Comparison of ENCODE assay signal across 21 cellular contexts in the genomic region with DNA sequence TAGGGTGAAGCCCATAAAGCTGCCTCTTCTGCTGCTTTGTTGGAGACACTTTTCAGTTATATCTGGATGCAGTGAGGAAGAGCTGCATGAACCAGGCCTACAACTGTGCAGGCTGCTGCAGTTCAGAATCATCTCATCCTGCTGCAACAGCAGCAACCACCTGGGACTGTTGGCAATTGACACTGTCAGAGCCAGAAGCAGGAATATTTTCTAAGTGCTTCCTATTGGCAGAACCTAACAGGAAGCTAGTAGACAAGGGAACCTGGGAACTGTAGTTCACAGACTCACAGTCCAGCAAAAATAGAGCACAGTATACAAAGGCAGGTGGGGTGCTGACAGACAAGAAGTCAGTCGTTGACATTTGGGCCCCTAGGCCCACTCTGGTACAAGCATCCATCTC.
DNase-seq lines count a peak whose midpoint lies in the region; ATAC-seq, FAIRE-seq and TF ChIP-seq lines count a peak whose summit lies in the region.
"Had no signal": no experiment of that assay in that cellular context is flagged by ENCODE, and none has a peak within 500 bp of the region (broad histone marks: within the 10 kb centered on the region; RNA-seq: fewer than 3 reads in every experiment).

No MANE protein-coding gene starts in this region.

- no peaks in the 10 kb centered on the region; a peak in 1 of 7 replicates for H3K27me3 ChIP-seq in H1 (replicated peaks in 1 of 4; ENCODE audit: control insufficient read depth in 3 of 4, extremely low read depth in 1 of 4, insufficient read depth in 3 of 4, low read length in 3 of 4)
- no peaks in the 10 kb centered on the region for H3K27me3 ChIP-seq in trophoblast cell (ENCODE audit: insufficient read depth, low read length)

- no peak overlapping the region for H2BK20ac ChIP-seq in H1 (ENCODE audit: low read length)

- H3K4me3 ChIP-seq in H1 (ENCODE audit: extremely low read depth in 1 of 4, insufficient read depth in 2 of 4, low read depth in 3 of 4, low read length in 4 of 4) (no peak overlapping the region), trophoblast cell (ENCODE audit: low read depth, low read length) (no peak overlapping the region)
- H3K4me3 ChIP-seq: PC-9, SJCRH30 had no signal

- no peak overlapping the region for H2BK120ac ChIP-seq in H1 (replicated peaks; ENCODE audit: low read depth, low read length)
- no peak overlapping the region for H2BK120ac ChIP-seq in trophoblast cell (ENCODE audit: insufficient read depth, low read length, poor library complexity)

- ATAC-seq in HG03571 (IDR thresholded peaks at IDR 0.05; ENCODE audit: unreplicated experiment), result no peak
- ATAC-seq: Right ventricle myocardium inferior had no signal

- WGBS in H1 (ENCODE audit: extremely low coverage in 1 of 2, insufficient coverage in 1 of 2, insufficient read length in 1 of 2, insufficient replicate concordance in 2 of 2, low coverage in 1 of 2, low lambda C conversion rate in 2 of 2, missing lambda C conversion rate in 1 of 2), 2 experiments, result 76% methylated on average over 1 of the region's 1 CpG; no CpG with 5 or more reads in 1 of the 2 experiments
- no CpG with 5 or more reads among the region's 1 CpG for WGBS in trophoblast cell (ENCODE audit: extremely low coverage, insufficient coverage, insufficient read length)

- no peak overlapping the region for H4K12ac ChIP-seq in trophoblast cell (ENCODE audit: low read depth, low read length)

- H3K23ac ChIP-seq in H1 (ENCODE audit: insufficient read length) (no peak overlapping the region), trophoblast cell (ENCODE audit: low read length) (no peak overlapping the region)

- no peak overlapping the region for H3K18ac ChIP-seq in H1 (ENCODE audit: extremely low read depth, low read length)
- H3K18ac ChIP-seq in trophoblast cell (ENCODE audit: low read length), result no peak overlapping the region

- no peak overlapping the region for H4K5ac ChIP-seq in H1 (ENCODE audit: insufficient read length, low read depth, low read length)

- H2BK12ac ChIP-seq in H1 (ENCODE audit: low read depth, low read length) (no peak overlapping the region), trophoblast cell (ENCODE audit: low read length) (no peak overlapping the region)

- DNase-seq in NCI-H2029 (lab: John Stamatoyannopoulos, UW), result peak; percentile 24
- no peak for DNase-seq in NCI-H2029 treated with DMSO at 0.1 percent for 48 hours (lab: John Stamatoyannopoulos, UW)
- DNase-seq in NCI-H1694 (lab: John Stamatoyannopoulos, UW), result peak; percentile 17
- no peak for DNase-seq in H1 (ENCODE audit: low read depth in 1 of 2, low spot score in 2 of 2)
- no peak for DNase-seq in trophoblast cell
- DNase-seq in H4 (ENCODE audit: low spot score), result no peak
- no peak for DNase-seq in mesothelial cell of epicardium (ENCODE audit: low spot score in 2 of 2, unreplicated experiment in 2 of 2)
- DNase-seq: DMS79 treated with DMSO at 0.1 percent for 48 hours, GF-D8, NCI-H1092 treated with DMSO at 0.1 percent for 48 hours, NCI-H1436, NCI-H1930, NCI-H524, NCI-H748 treated with DMSO at 0.1 percent for 48 hours, PC-9, SJCRH30 had no signal

- H3K4me1 ChIP-seq in H1 (replicated peaks in 1 of 4; ENCODE audit: control insufficient read depth in 3 of 4, insufficient read depth in 4 of 4, low read length in 3 of 4), result peaks cover 0 to 4% (median 0%) of the 10 kb centered on the region in 4 experiments; a peak in 1 of 7 replicates
- peaks cover 10 to 11% of the 10 kb centered on the region in 2 experiments for H3K4me1 ChIP-seq in trophoblast cell (ENCODE audit: control insufficient read depth in 1 of 2, insufficient read depth in 2 of 2, low read length in 2 of 2)
- H3K4me1 ChIP-seq: SJCRH30 had no signal

- no peak overlapping the region for H2BK15ac ChIP-seq in H1 (ENCODE audit: low read length)

- H3K27me3 Mint-ChIP-seq in mesothelial cell of epicardium (ENCODE audit: low read depth), result no peaks in the 10 kb centered on the region

- H3K9me3 Mint-ChIP-seq in mesothelial cell of epicardium, result peaks cover 11% of the 10 kb centered on the region

- no peaks in the 10 kb centered on the region for H3K79me2 ChIP-seq in H1 (ENCODE audit: control insufficient read depth in 1 of 2, insufficient read depth in 2 of 2, low read length in 2 of 2)
- no peaks in the 10 kb centered on the region for H3K79me2 ChIP-seq in trophoblast cell (ENCODE audit: control insufficient read depth, insufficient read depth, low read length, poor library complexity)

- POLR2A ChIA-PET in H1 (lab: Charles Lee; ENCODE audit: partially characterized antibody), result interaction anchor here (0.6 kb wide), 1 partner anchor 345 kb away, joined by 3 read pairs; no protein-coding TSS in a partner anchor

- no peak overlapping the region for H4K91ac ChIP-seq in H1 (replicated peaks; ENCODE audit: insufficient read length, low read length)
- no peak overlapping the region for H4K91ac ChIP-seq in trophoblast cell (ENCODE audit: low read depth, low read length)

- peaks cover 4% of the 10 kb centered on the region for H3K4me1 Mint-ChIP-seq in mesothelial cell of epicardium

- H3K56ac ChIP-seq in H1 (replicated peaks; ENCODE audit: insufficient read length, low read depth, low read length), result no peak overlapping the region

- CTCF ChIA-PET in H1 (lab: Charles Lee; ENCODE audit: partially characterized antibody), result no interaction called here

- H4K8ac ChIP-seq in H1 (ENCODE audit: extremely low read depth, insufficient read depth, low read length) (no peak overlapping the region), trophoblast cell (ENCODE audit: low read depth, low read length) (peak overlapping the region; percentile 53)

- H3K4ac ChIP-seq in H1 (replicated peaks; ENCODE audit: insufficient read length, low read depth, low read length) (no peak overlapping the region), trophoblast cell (ENCODE audit: low read depth, low read length) (no peak overlapping the region)

- H3K4me2 ChIP-seq in H1 (ENCODE audit: insufficient read depth in 1 of 2, low read depth in 2 of 2, low read length in 2 of 2) (no peak overlapping the region), trophoblast cell (ENCODE audit: low read length) (no peak overlapping the region)
- H3K4me2 ChIP-seq: PC-9 had no signal

- H3K9ac ChIP-seq in H1 (replicated peaks in 1 of 4; ENCODE audit: extremely low read depth in 1 of 4, low read depth in 3 of 4, low read length in 3 of 4), result no peak overlapping the region
- H3K9ac ChIP-seq in trophoblast cell (ENCODE audit: low read length), result no peak overlapping the region

- H3K27ac Mint-ChIP-seq in mesothelial cell of epicardium, result no peak overlapping the region

- H2AFZ ChIP-seq in H1 (ENCODE audit: low read length) (0 out of 2 replicates have a peak overlapping the region, but pooled peaks have one; percentile 11), trophoblast cell (ENCODE audit: insufficient read depth, low read length, poor library complexity) (no peak overlapping the region)
- H2AFZ ChIP-seq: PC-9 had no signal

- H2BK5ac ChIP-seq in H1 (ENCODE audit: low read depth, low read length), result no peak overlapping the region
- no peak overlapping the region for H2BK5ac ChIP-seq in trophoblast cell (ENCODE audit: low read depth, low read length, poor library complexity)

- H2AK5ac ChIP-seq in H1 (ENCODE audit: low read depth, low read length) (no peak overlapping the region), trophoblast cell (ENCODE audit: low read length) (no peak overlapping the region)

- H3K27ac ChIP-seq in H1 (ENCODE audit: low read depth, low read length), result no peak overlapping the region
- H3K27ac ChIP-seq in trophoblast cell (ENCODE audit: low read depth, low read length), result no peak overlapping the region
- H3K27ac ChIP-seq: 22Rv1, PC-9, SJCRH30 had no signal

- H3K14ac ChIP-seq in H1 (ENCODE audit: insufficient read length), result no peak overlapping the region
- no peak overlapping the region for H3K14ac ChIP-seq in trophoblast cell (ENCODE audit: low read length)

- H3K79me1 ChIP-seq in H1 (ENCODE audit: low read depth, low read length) (no peaks in the 10 kb centered on the region), trophoblast cell (ENCODE audit: low read length) (peaks cover 3% of the 10 kb centered on the region)

- H3K36me3 ChIP-seq in H1 (ENCODE audit: control insufficient read depth in 2 of 4, insufficient read depth in 4 of 4, low read length in 3 of 4) (no peaks in the 10 kb centered on the region), trophoblast cell (ENCODE audit: control insufficient read depth in 1 of 2, insufficient read depth in 2 of 2, low read length in 2 of 2) (no peaks in the 10 kb centered on the region)
- H3K36me3 ChIP-seq: SJCRH30 had no signal

- TF ChIP-seq POLR2A in H1 (IDR thresholded peaks at IDR 0.05; ENCODE audit: control extremely low read depth in 1 of 2, low read depth in 2 of 2, low read length in 2 of 2), result no peak

- H3K4me3 Mint-ChIP-seq in mesothelial cell of epicardium, result no peak overlapping the region

- no peaks in the 10 kb centered on the region for H3K36me3 Mint-ChIP-seq in mesothelial cell of epicardium

- TF ChIP-seq CTCF in H1 (IDR thresholded peaks at IDR 0.05; ENCODE audit: control extremely low read depth in 1 of 3, insufficient read depth in 1 of 3, low read depth in 1 of 3, low read length in 3 of 3), result no peak
- no peak for TF ChIP-seq CTCF in mesothelial cell of epicardium (IDR thresholded peaks at IDR 0.05; ENCODE audit: unreplicated experiment)

- no peak for TF ChIP-seq EP300 in H1 (IDR thresholded peaks at IDR 0.05; ENCODE audit: borderline replicate concordance in 1 of 2, low read depth in 2 of 2, low read length in 2 of 2)

- no peak for FAIRE-seq in H1 (lab: Jason Lieb, UNC)
- FAIRE-seq: GM12891, H54 had no signal

- no peaks in the 10 kb centered on the region for H3K23me2 ChIP-seq in H1 (ENCODE audit: low read depth, low read length)

- H3K9me3 ChIP-seq in H1 (ENCODE audit: insufficient read depth in 2 of 2, low read depth in 1 of 2, low read length in 1 of 2), result no peaks in the 10 kb centered on the region
- H3K9me3 ChIP-seq in trophoblast cell (ENCODE audit: insufficient read depth, low read depth, low read length), result peaks cover 1% of the 10 kb centered on the region
- H3K9me3 ChIP-seq: SJCRH30 had no signal

- no peak for TF ChIP-seq RAD21 in H1 (IDR thresholded peaks at IDR 0.05 in 1 of 2, conservative IDR thresholded peaks at IDR 0.05 in 1 of 2; ENCODE audit: low read depth in 2 of 2, low read length in 2 of 2)

- H4K20me1 ChIP-seq in H1 (replicated peaks in 1 of 2; ENCODE audit: control insufficient read depth in 1 of 2, insufficient read depth in 2 of 2, low read length in 2 of 2), result no peaks in the 10 kb centered on the region

TF ChIP-seq in H1, 55 proteins besides CTCF, POLR2A, EP300 and RAD21 (continues in another document):
- TF ChIP-seq SIN3A (conservative IDR thresholded peaks at IDR 0.05 in 1 of 2, IDR thresholded peaks at IDR 0.05 in 1 of 2; ENCODE audit: low read depth in 1 of 2, low read length in 2 of 2) (no peak), RBBP5 (IDR thresholded peaks at IDR 0.05; ENCODE audit: borderline replicate concordance, low read depth, low read length) (no peak), POLR2AphosphoS5 (IDR thresholded peaks at IDR 0.05; ENCODE audit: low read depth, low read length) (no peak), GABPA (IDR thresholded peaks at IDR 0.05; ENCODE audit: borderline replicate concordance, insufficient read depth, low read length) (no peak), EZH2 (IDR thresholded peaks at IDR 0.05; ENCODE audit: low read depth, low read length, severe bottlenecking) (no peak), KDM1A (IDR thresholded peaks at IDR 0.05; ENCODE audit: borderline replicate concordance, low read length) (no peak)

Comparison
In these comparisons a context has a peak if more than half of its experiments do, and no peak if none do; other contexts are left out.
1. DNase-seq: peak in NCI-H2029 (single experiment) and NCI-H1694 (single experiment); none in NCI-H2029 treated with DMSO at 0.1 percent for 48 hours (single experiment), H1 (0 of 2), trophoblast cell (0 of 2), H4 (single experiment) and mesothelial cell of epicardium (0 of 2).